Comparison of ENCODE assay signal across 35 cellular contexts in the genomic region with DNA sequence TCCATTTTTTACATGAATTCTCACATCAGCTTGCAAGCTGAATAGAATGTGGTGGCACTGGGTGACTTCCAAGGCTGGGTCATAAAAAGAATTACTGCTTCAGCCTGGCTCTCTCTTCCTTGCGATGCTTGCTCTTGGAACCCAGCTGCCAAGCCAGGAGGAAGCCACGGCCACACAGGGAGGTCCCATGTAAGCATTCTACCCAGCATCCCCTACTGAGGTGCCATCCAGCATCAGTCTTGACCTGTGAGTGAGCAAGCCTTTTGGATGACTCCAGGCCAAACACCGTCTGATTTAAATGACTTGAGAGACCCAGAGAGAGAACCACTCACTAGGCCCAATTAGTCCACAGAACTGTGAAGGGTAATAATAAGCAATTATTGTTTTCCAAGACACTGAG.
A peak's percentile ranks its signal among the peaks of the same experiment; 100 is the strongest.
DNase-seq lines count a peak whose midpoint lies in the region; ATAC-seq, FAIRE-seq and TF ChIP-seq lines count a peak whose summit lies in the region.
"Had no signal": no experiment of that assay in that cellular context is flagged by ENCODE, and none has a peak within 500 bp of the region (broad histone marks: within the 10 kb centered on the region; RNA-seq: fewer than 3 reads in every experiment).

No MANE protein-coding gene starts in this region.

- DNase-seq in activated T-cell treated with anti-CD3 and anti-CD28 coated beads, Interleukin-2, amount 50 U/mL, for 72 hours: no peak
- DNase-seq in activated T-cell treated with anti-CD3 and anti-CD28 coated beads, Interleukin-2, amount 50 U/mL, for 1 hour: no peak
- DNase-seq in esophagus muscularis mucosa (ENCODE audit: extremely low spot score) (peak; percentile 60), smooth muscle cell (lab: John Stamatoyannopoulos, UW; ENCODE audit: unreplicated experiment) (no peak), GM20000 (ENCODE audit: low spot score) (no peak), H54 (ENCODE audit: insufficient read length, low spot score) (no peak)
- DNase-seq: 8988T; ACHN; AML-193; BE2C; C1 segment of cervical spinal cord; Caco-2; Calu3; CD4-positive, alpha-beta memory T cell; CD4-positive, alpha-beta T cell; CD4-positive, CD25-positive, alpha-beta regulatory T cell; CD8-positive, alpha-beta memory T cell; CD8-positive, alpha-beta T cell; COR-L47; DMS 273 treated with DMSO at 0.1 percent for 48 hours; DMS153; DMS53; DMS79; DMS79 treated with DMSO at 0.1 percent for 48 hours; DND-41; EL had no signal

- ATAC-seq in activated T-cell treated with anti-CD3 and anti-CD28 coated beads, Interleukin-2, amount 50 U/mL, for 72 hours (replicated peaks in 1 of 2): no peak
- ATAC-seq: A549; CD8-positive, alpha-beta T cell had no signal

- no peaks in the 10 kb centered on the region for H3K36me3 Mint-ChIP-seq in activated T-cell treated with anti-CD3 and anti-CD28 coated beads, Interleukin-2, amount 50 U/mL, for 72 hours (ENCODE audit: insufficient read depth in 2 of 2)
- H3K36me3 Mint-ChIP-seq: CD14-positive monocyte; CD4-positive, alpha-beta memory T cell; CD4-positive, CD25-positive, alpha-beta regulatory T cell; CD8-positive, alpha-beta memory T cell; CD8-positive, alpha-beta T cell had no signal

- no peak overlapping the region for H3K4me3 Mint-ChIP-seq in activated T-cell treated with anti-CD3 and anti-CD28 coated beads, Interleukin-2, amount 50 U/mL, for 72 hours
- H3K4me3 Mint-ChIP-seq: B cell; CD14-positive monocyte; CD4-positive, alpha-beta memory T cell; CD4-positive, alpha-beta T cell; CD4-positive, CD25-positive, alpha-beta regulatory T cell; CD8-positive, alpha-beta memory T cell; CD8-positive, alpha-beta T cell had no signal

- no peak overlapping the region for H3K4me3 ChIP-seq in esophagus muscularis mucosa
- H3K4me3 ChIP-seq in smooth muscle cell: no peak overlapping the region
- H3K4me3 ChIP-seq: A549; BLaER1; BLaER1 treated with 17β-estradiol and CSF1 and Interleukin-3, amounts not matched to agents 10 nM and 100 nM had no signal

- no peak for TF ChIP-seq EP300 in esophagus muscularis mucosa (IDR thresholded peaks at IDR 0.05)

- H3K36me3 ChIP-seq in esophagus muscularis mucosa (no peaks in the 10 kb centered on the region), smooth muscle cell (ENCODE audit: low read depth) (no peaks in the 10 kb centered on the region)
- H3K36me3 ChIP-seq: BE2C; BLaER1; BLaER1 treated with 17β-estradiol and CSF1 and Interleukin-3, amounts not matched to agents 10 nM and 100 nM had no signal

- no peak for FAIRE-seq in H54 (lab: Jason Lieb, UNC)
- FAIRE-seq: A204.1, A549, D721Med had no signal

- TF ChIP-seq POLR2A in esophagus muscularis mucosa (IDR thresholded peaks at IDR 0.05; ENCODE audit: low read depth) (no peak), H54 (IDR thresholded peaks at IDR 0.05; ENCODE audit: low read depth, low read length) (no peak)

- H3K27ac Mint-ChIP-seq in activated T-cell treated with anti-CD3 and anti-CD28 coated beads, Interleukin-2, amount 50 U/mL, for 72 hours: peak overlapping the region; percentile 34
- H3K27ac Mint-ChIP-seq: B cell; CD14-positive monocyte; CD4-positive, alpha-beta memory T cell; CD4-positive, alpha-beta T cell; CD4-positive, CD25-positive, alpha-beta regulatory T cell; CD8-positive, alpha-beta memory T cell; CD8-positive, alpha-beta T cell had no signal

- H3K4me1 Mint-ChIP-seq in activated T-cell treated with anti-CD3 and anti-CD28 coated beads, Interleukin-2, amount 50 U/mL, for 72 hours (ENCODE audit: low read depth): no peaks in the 10 kb centered on the region
- H3K4me1 Mint-ChIP-seq: B cell; CD14-positive monocyte; CD4-positive, alpha-beta memory T cell; CD4-positive, CD25-positive, alpha-beta regulatory T cell; CD8-positive, alpha-beta memory T cell had no signal

- H3K27me3 ChIP-seq in esophagus muscularis mucosa: no peaks in the 10 kb centered on the region
- no peaks in the 10 kb centered on the region for H3K27me3 ChIP-seq in smooth muscle cell (ENCODE audit: low read depth)
- H3K27me3 ChIP-seq: BE2C, BLaER1 had no signal

- H3K9me3 Mint-ChIP-seq in activated T-cell treated with anti-CD3 and anti-CD28 coated beads, Interleukin-2, amount 50 U/mL, for 72 hours: no peaks in the 10 kb centered on the region
- H3K9me3 Mint-ChIP-seq: CD4-positive, alpha-beta T cell; CD8-positive, alpha-beta T cell had no signal

- WGBS in esophagus muscularis mucosa: 71% methylated on average over 3 of the region's 3 CpGs
- WGBS in smooth muscle cell (ENCODE audit: low lambda C conversion rate): 64% methylated on average over 3 of the region's 3 CpGs

- intact Hi-C loops in esophagus muscularis mucosa (cut with DNase I): no loop called here

- peak overlapping the region; percentile 18 for H3K9ac ChIP-seq in smooth muscle cell (ENCODE audit: low read depth)
- H3K9ac ChIP-seq: BLaER1; BLaER1 treated with 17β-estradiol and CSF1 and Interleukin-3, amounts not matched to agents 10 nM and 100 nM had no signal

- no peak overlapping the region for H3K4me2 ChIP-seq in smooth muscle cell
- H3K4me2 ChIP-seq: A549; BLaER1; BLaER1 treated with 17β-estradiol and CSF1 and Interleukin-3, amounts not matched to agents 10 nM and 100 nM had no signal

- H3K9me3 ChIP-seq in esophagus muscularis mucosa (no peaks in the 10 kb centered on the region), smooth muscle cell (replicated peaks; ENCODE audit: low read depth) (no peaks in the 10 kb centered on the region)
- H3K9me3 ChIP-seq: A549; BE2C; BLaER1; BLaER1 treated with 17β-estradiol and CSF1 and Interleukin-3, amounts not matched to agents 10 nM and 100 nM; Caco-2 had no signal

- no peaks in the 10 kb centered on the region for H4K20me1 ChIP-seq in smooth muscle cell (ENCODE audit: low read depth)
- H4K20me1 ChIP-seq: BLaER1; BLaER1 treated with 17β-estradiol and CSF1 and Interleukin-3, amounts not matched to agents 10 nM and 100 nM had no signal

- H3K27me3 Mint-ChIP-seq in activated T-cell treated with anti-CD3 and anti-CD28 coated beads, Interleukin-2, amount 50 U/mL, for 72 hours (ENCODE audit: low read depth): no peaks in the 10 kb centered on the region
- H3K27me3 Mint-ChIP-seq: B cell; CD4-positive, alpha-beta memory T cell; CD4-positive, alpha-beta T cell; CD4-positive, CD25-positive, alpha-beta regulatory T cell; CD8-positive, alpha-beta memory T cell had no signal

- TF ChIP-seq CTCF in esophagus muscularis mucosa (IDR thresholded peaks at IDR 0.05) (no peak), smooth muscle cell (IDR thresholded peaks at IDR 0.05; ENCODE audit: borderline replicate concordance, insufficient read depth, poor library complexity, severe bottlenecking) (no peak), GM20000 (IDR thresholded peaks at IDR 0.05; ENCODE audit: extremely low read depth, missing control alignments) (no peak)

- H3K79me2 ChIP-seq in smooth muscle cell (ENCODE audit: low read depth): no peaks in the 10 kb centered on the region

- no peaks in the 10 kb centered on the region for H3F3A ChIP-seq in smooth muscle cell (ENCODE audit: low read depth)

- H2AFZ ChIP-seq in smooth muscle cell (ENCODE audit: low read depth): no peak overlapping the region

- H3K27ac ChIP-seq in esophagus muscularis mucosa (replicated peaks in 1 of 4): no peak overlapping the region
- H3K27ac ChIP-seq in smooth muscle cell (ENCODE audit: low read depth): peak overlapping the region; percentile 31
- H3K27ac ChIP-seq: 22Rv1; A549; BLaER1; BLaER1 treated with 17β-estradiol and CSF1 and Interleukin-3, amounts not matched to agents 10 nM and 100 nM; C4-2B had no signal

- H3K4me1 ChIP-seq in esophagus muscularis mucosa (no peaks in the 10 kb centered on the region), smooth muscle cell (ENCODE audit: low read depth) (no peaks in the 10 kb centered on the region)
- H3K4me1 ChIP-seq: A549, BE2C, Caco-2 had no signal
